Comparison of ENCODE assay signal across 26 cellular contexts in genomic region chr16:82524939-82525338, GRCh38.
DNase-seq lines count a peak whose midpoint lies in the region; TF ChIP-seq lines count a peak whose summit lies in the region.
"Had no signal": no experiment of that assay in that cellular context is flagged by ENCODE, and none has a peak within 500 bp of the region (broad histone marks: within the 10 kb centered on the region; RNA-seq: fewer than 3 reads in every experiment).

No MANE protein-coding gene starts in this region.

- H3K4me1 ChIP-seq in testis = no peaks in the 10 kb centered on the region
- H3K4me1 ChIP-seq: Caco-2, stomach had no signal

- no peaks in the 10 kb centered on the region for H3K9me3 ChIP-seq in testis

- WGBS in testis, 2 donors = 35 to 63% methylated on average over 1 of the region's 1 CpG

- intact Hi-C loops in testis (cut with DNase I; ENCODE audit: low total_unique reads) = no loop called here

- TF ChIP-seq POLR2A in testis (IDR thresholded peaks at IDR 0.05) = no peak

- no peak for TF ChIP-seq CTCF in testis (IDR thresholded peaks at IDR 0.05)

- DNase-seq in NCI-H1092 (lab: John Stamatoyannopoulos, UW) (peak; percentile 41), NCI-H2196 treated with DMSO at 0.1 percent for 48 hours (lab: John Stamatoyannopoulos, UW; ENCODE audit: unreplicated experiment) (peak; percentile 1), dermis microvascular lymphatic vessel endothelial cell (ENCODE audit: low read depth in 2 of 2) (peak; percentile 2 to 38), testis (peak; percentile 66), NCI-H446 treated with DMSO at 0.1 percent for 48 hours (lab: John Stamatoyannopoulos, UW) (no peak), T1000 (lab: John Stamatoyannopoulos, UW) (no peak)
- no peak for DNase-seq in activated CD4-positive, alpha-beta T cell treated with anti-CD3 and anti-CD28 coated beads for 4 hours
- DNase-seq: activated CD4-positive, alpha-beta memory T cell treated with anti-CD3 and anti-CD28 coated beads for 36 hours; activated CD8-positive, alpha-beta memory T cell treated with anti-CD3 and anti-CD28 coated beads, Interleukin-2, amount 50 U/mL, for 4 hours; activated naive CD4-positive, alpha-beta T cell; C1 segment of cervical spinal cord; Caco-2; central memory CD4-positive, alpha-beta T cell; cortex of kidney; glutamatergic neuron; left ventricle myocardium superior; midbrain; naive thymus-derived CD4-positive, alpha-beta T cell; NCI-H187; NCI-H2227 treated with DMSO at 0.1 percent for 48 hours; PC-3; stimulated activated CD4-positive, alpha-beta T cell treated with anti-CD3 and anti-CD28 coated beads, Interleukin-12 subunit alpha, Interleukin-12 subunit beta, amount 100 ng/mL, for 4 hours; stimulated activated CD4-positive, alpha-beta T cell treated with anti-CD3 and anti-CD28 coated beads, Interleukin-2, amount 100 ng/mL, for 48 hours; stomach; T-helper 2 cell; tibial artery had no signal

- no peaks in the 10 kb centered on the region for H3K27me3 ChIP-seq in testis
- H3K27me3 ChIP-seq: stomach, tibial artery had no signal

- H3K27ac ChIP-seq in testis = no peak overlapping the region
- H3K27ac ChIP-seq: stomach, tibial artery had no signal

- no peak overlapping the region for H3K4me3 ChIP-seq in testis
- H3K4me3 ChIP-seq: stomach, tibial artery had no signal

- no peaks in the 10 kb centered on the region for H3K36me3 ChIP-seq in testis (ENCODE audit: low read depth, missing control alignments)
- H3K36me3 ChIP-seq: stomach, tibial artery had no signal

Comparison
In these comparisons a context has a peak if more than half of its experiments do, and no peak if none do; other contexts are left out.
1. DNase-seq: peak in NCI-H1092 (single experiment), NCI-H2196 treated with DMSO at 0.1 percent for 48 hours (single experiment), dermis microvascular lymphatic vessel endothelial cell (2 of 2) and testis (single experiment); none in NCI-H446 treated with DMSO at 0.1 percent for 48 hours (single experiment), T1000 (single experiment) and activated CD4-positive, alpha-beta T cell treated with anti-CD3 and anti-CD28 coated beads for 4 hours (0 of 2).